24 cellular contexts compared by ENCODE assay signal in the genomic region with DNA sequence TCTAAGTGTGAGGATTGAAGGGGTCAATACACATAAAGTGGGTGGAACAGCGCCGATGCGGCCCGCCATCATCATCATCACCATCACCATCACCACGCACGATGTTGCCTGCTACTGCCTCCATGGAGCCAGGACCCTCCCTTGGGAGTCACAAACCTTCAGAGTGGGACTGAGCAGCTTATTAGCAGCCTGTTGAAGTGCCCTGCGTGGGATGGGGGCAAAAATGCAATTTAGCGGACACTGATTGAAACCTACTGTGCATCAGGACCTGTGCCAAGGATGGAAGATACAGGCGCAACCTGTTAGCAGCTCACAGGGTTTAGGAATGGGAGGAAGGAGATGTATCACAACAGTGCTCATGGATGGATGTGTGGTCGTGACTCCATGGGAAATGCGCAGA.
"Had no signal": no experiment of that assay in that cellular context is flagged by ENCODE, and none has a peak within 500 bp of the region (broad histone marks: within the 10 kb centered on the region; RNA-seq: fewer than 3 reads in every experiment).

No MANE protein-coding gene starts in this region.

- H3K4me3 ChIP-seq: ascending aorta, body of pancreas, MG63, PC-9 had no signal

- H3K27ac ChIP-seq: ascending aorta, body of pancreas, PC-9 had no signal

- FAIRE-seq: bronchial epithelial cell, TTC549 had no signal

- H3K36me3 ChIP-seq: ascending aorta had no signal

- H3K9me3 ChIP-seq: ascending aorta, body of pancreas, MG63 had no signal

- ATAC-seq: activated CD8-positive, alpha-beta memory T cell treated with anti-CD3 and anti-CD28 coated beads, Interleukin-2, amount 10 ng/mL, durations not matched to agents 7 days and 5 days; activated naive CD4-positive, alpha-beta T cell treated with anti-CD3 and anti-CD28 coated beads, Interleukin-2, amount 50 U/mL, for 72 hours; activated naive CD8-positive, alpha-beta T cell treated with anti-CD3 and anti-CD28 coated beads, Interleukin-2, amount 50 U/mL, for 24 hours; body of pancreas had no signal

- DNase-seq: activated B cell treated with CpG ODN at 0.5 μM for 24 hours; activated effector memory CD4-positive, alpha-beta T cell treated with Interleukin-2 at 50 U/mL for 16 hours; activated naive CD4-positive, alpha-beta T cell treated with Interleukin-2 at 50 U/mL for 16 hours; activated naive CD8-positive, alpha-beta T cell treated with anti-CD3 and anti-CD28 coated beads, Interleukin-2, amount 50 U/mL, for 24 hours; activated T-cell treated with anti-CD3 and anti-CD28 coated beads, Interleukin-2, amount 50 U/mL, for 24 hours; amniotic stem cell; body of pancreas; central memory CD4-positive, alpha-beta T cell; KG1; MG63; MV-4-11; NCI-H1092 treated with DMSO at 0.1 percent for 48 hours; NCI-H1417 treated with DMSO at 0.1 percent for 48 hours; NCI-H1694; NCI-H2107; PC-9; SIG-M5; T-helper 2 cell; T1000 had no signal

- H3K4me2 ChIP-seq: PC-9 had no signal

- H2AFZ ChIP-seq: PC-9 had no signal

- H3K27me3 ChIP-seq: ascending aorta, body of pancreas, MG63 had no signal
